ENCODE assay signal across 8 cellular contexts in the genomic region with DNA sequence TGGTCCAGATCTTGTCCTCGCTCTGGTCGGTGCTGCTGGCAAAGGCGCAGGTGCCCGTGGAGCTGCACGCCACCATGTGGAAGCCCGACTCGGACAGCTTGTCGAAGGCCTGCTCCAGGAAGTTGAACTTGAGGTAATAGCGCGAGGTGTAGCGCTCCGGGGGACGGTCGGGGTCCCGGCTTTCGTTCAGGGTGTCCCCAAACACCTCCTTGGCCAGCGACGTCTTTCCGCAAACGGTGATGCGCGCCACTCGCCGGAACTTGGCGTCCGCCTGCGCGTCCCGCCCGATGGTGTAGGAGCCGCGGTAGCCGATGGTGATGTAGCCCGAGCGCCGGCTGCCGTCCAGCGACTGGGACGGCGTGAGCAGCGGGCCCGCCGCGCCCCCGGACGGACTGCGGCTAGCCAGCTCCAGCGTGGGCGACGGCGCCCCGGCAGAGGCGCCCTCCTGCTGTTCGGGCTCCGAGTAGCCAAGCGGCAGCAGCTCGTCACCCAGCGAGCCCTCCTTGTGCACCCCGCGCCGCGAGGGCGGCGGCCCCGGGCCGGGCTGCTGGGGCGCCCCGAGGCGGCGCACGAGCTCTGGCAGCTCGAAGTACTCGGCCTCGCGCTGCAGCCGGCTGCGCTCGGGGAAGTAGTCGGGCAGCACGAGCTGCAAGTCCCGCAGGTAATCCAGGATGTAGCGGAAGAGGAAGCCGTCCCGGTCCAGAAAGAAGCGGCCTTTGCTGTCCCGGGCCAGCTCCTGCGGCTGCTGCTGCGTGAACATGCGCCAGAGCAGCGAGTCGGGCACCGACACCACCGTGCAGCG. TPM values are rescaled to one million over a fixed set of nuclear protein-coding genes. Genes with fewer than 3 reads are reported as not detected.
DNase-seq lines count a peak whose midpoint lies in the region; ATAC-seq and TF ChIP-seq lines count a peak whose summit lies in the region.

No MANE protein-coding gene starts in this region.

- no peaks in the 10 kb centered on the region for H3K9me2 ChIP-seq in PC-3 (replicated peaks; ENCODE audit: low read length)

- POLR2A ChIA-PET in PC-3 (lab: Charles Lee; ENCODE audit: unreplicated experiment), result interaction anchor here (0.6 kb wide), 1 partner anchor 217 kb away, joined by 6 read pairs; no protein-coding TSS in a partner anchor

- H2AFZ ChIP-seq in PC-3 (ENCODE audit: low read length), result peak overlapping the region; percentile 92
- peak overlapping the region; percentile 99 for H2AFZ ChIP-seq in neural progenitor cell (replicated peaks)

- ATAC-seq in GM19328 (IDR thresholded peaks at IDR 0.05; ENCODE audit: unreplicated experiment), result peak; percentile 43
- ATAC-seq in HG03442 (IDR thresholded peaks at IDR 0.05; ENCODE audit: unreplicated experiment), result peak; percentile 33
- peak; percentile 57 for ATAC-seq in PC-3

- peak; percentile 82 for DNase-seq in CD1c-positive myeloid dendritic cell (ENCODE audit: extremely low spot score)
- peak; percentile 51 for DNase-seq in PC-3
- DNase-seq in activated effector memory CD4-positive, alpha-beta T cell treated with Interleukin-2 at 50 U/mL for 16 hours, result peak; percentile 51
- peak; percentile 76 for DNase-seq in fibroblast of the aortic adventitia (ENCODE audit: low read depth)
- peak; percentile 79 for DNase-seq in neural progenitor cell (ENCODE audit: low spot score)
- peak; percentile 83 for DNase-seq in testis

- H3K9me3 ChIP-seq in PC-3 (ENCODE audit: low read length) (no peaks in the 10 kb centered on the region), neural progenitor cell (ENCODE audit: low read depth) (no peaks in the 10 kb centered on the region), testis (no peaks in the 10 kb centered on the region)

- H3K4me3 Mint-ChIP-seq in neural progenitor cell, result peak overlapping the region; percentile 91

- H3F3A ChIP-seq in PC-3 (ENCODE audit: low read length, unreplicated experiment), result no peaks in the 10 kb centered on the region
- peaks cover 25% of the 10 kb centered on the region for H3F3A ChIP-seq in neural progenitor cell (ENCODE audit: low read depth)

- CTCF ChIA-PET in PC-3 (lab: Charles Lee), result interaction anchor here (0.5 to 1.6 kb wide), 4 partner anchors 14 to 217 kb away, joined by 4 to 9 read pairs (median 6); no protein-coding TSS in a partner anchor

- H3K9ac ChIP-seq in PC-3 (ENCODE audit: low read length) (peak overlapping the region; percentile 66), neural progenitor cell (no peak overlapping the region)

- H3K27me3 Mint-ChIP-seq in neural progenitor cell (ENCODE audit: insufficient read depth, low read depth), result peaks cover 20% of the 10 kb centered on the region

- H3K4me1 ChIP-seq in PC-3 (ENCODE audit: insufficient read depth, low read length), result peaks cover 14% of the 10 kb centered on the region; the same call in 1 of the 2 replicates
- H3K4me1 ChIP-seq in neural progenitor cell, result peaks cover 14% of the 10 kb centered on the region
- H3K4me1 ChIP-seq in testis, result peaks cover 7% of the 10 kb centered on the region

- 0% methylated on average over 25 to 76 of the region's 94 CpGs for WGBS in testis, 2 donors

- H3K27ac Mint-ChIP-seq in neural progenitor cell, result peak overlapping the region; percentile 21

- peak overlapping the region; percentile 80 for H3K4me3 ChIP-seq in PC-3 (ENCODE audit: low read length)
- H3K4me3 ChIP-seq in fibroblast of the aortic adventitia (ENCODE audit: low read depth, low read length), result peak overlapping the region; percentile 95
- H3K4me3 ChIP-seq in neural progenitor cell, result peak overlapping the region; percentile 68
- peak overlapping the region; percentile 84 to 87 for H3K4me3 ChIP-seq in testis

- H3K79me2 ChIP-seq in PC-3 (ENCODE audit: low read length) (peaks cover 15% of the 10 kb centered on the region), neural progenitor cell (ENCODE audit: low read depth) (no peaks in the 10 kb centered on the region)

- H3K4me1 Mint-ChIP-seq in neural progenitor cell, result peaks cover 18% of the 10 kb centered on the region

- TF ChIP-seq CTCF in PC-3 (conservative IDR thresholded peaks at IDR 0.05; ENCODE audit: low read depth, low read length), result peak; percentile 46
- TF ChIP-seq CTCF in fibroblast of the aortic adventitia (IDR thresholded peaks at IDR 0.05; ENCODE audit: insufficient read depth, low read length), result peak; percentile 50
- TF ChIP-seq CTCF in neural progenitor cell (IDR thresholded peaks at IDR 0.05), result peak; percentile 18
- peak in 1 of 3 experiments; percentile 33 for TF ChIP-seq CTCF in testis (IDR thresholded peaks at IDR 0.05)

- H3K4me2 ChIP-seq in PC-3 (ENCODE audit: low read length) (peak overlapping the region; percentile 95), neural progenitor cell (peak overlapping the region; percentile 99)

- H3K27ac ChIP-seq in PC-3 (ENCODE audit: low read length), result peak overlapping the region; percentile 34; the same call in 1 of the 2 replicates
- H3K27ac ChIP-seq in neural progenitor cell, result no peak overlapping the region
- peak overlapping the region; percentile 89 to 94 for H3K27ac ChIP-seq in testis

- intact Hi-C loops in PC-3 (cut with micrococcal nuclease), result loop anchor here (1.0 kb wide), 2 partner anchors 63 to 115 kb away; no protein-coding TSS in a partner anchor
- intact Hi-C loops in testis (cut with DNase I; ENCODE audit: low total_unique reads), result no loop called here

- TF ChIP-seq POLR2A in testis (IDR thresholded peaks at IDR 0.05), result no peak

- no TSS peak for BruUV-seq in PC-3 (replicated peaks; lab: Mats Ljungman, UMichigan)

- H3K36me3 Mint-ChIP-seq in neural progenitor cell, result no peaks in the 10 kb centered on the region

- H4K20me1 ChIP-seq in PC-3 (ENCODE audit: low read length) (no peaks in the 10 kb centered on the region), neural progenitor cell (ENCODE audit: low read depth) (peaks cover 4% of the 10 kb centered on the region)

- H3K9me3 Mint-ChIP-seq in neural progenitor cell, result no peaks in the 10 kb centered on the region

- no peaks in the 10 kb centered on the region for H3K27me3 ChIP-seq in PC-3 (ENCODE audit: low read length)
- peaks cover 73% of the 10 kb centered on the region for H3K27me3 ChIP-seq in neural progenitor cell
- no peaks in the 10 kb centered on the region for H3K27me3 ChIP-seq in testis

- H3K36me3 ChIP-seq in PC-3 (ENCODE audit: low read depth, low read length), result no peaks in the 10 kb centered on the region
- no peaks in the 10 kb centered on the region for H3K36me3 ChIP-seq in neural progenitor cell
- H3K36me3 ChIP-seq in testis (ENCODE audit: low read depth, missing control alignments), result no peaks in the 10 kb centered on the region

RNA-seq across cellular contexts. Expression of a gene that starts 0.8 kb away (rescaled TPM):
- total RNA-seq in PC-3 (2014; rRNA removed), result 7.0 and 7.8 TPM in 2 replicates
- 62.6 and 176 TPM in 2 replicates for total RNA-seq in fibroblast of the aortic adventitia (ENCODE audit: low replicate concordance)
- 1.9 TPM in 2 replicates for total RNA-seq in neural progenitor cell (ENCODE audit: low replicate concordance)
- 100 to 1,000 TPM in 1 of 2 donors, 10 to 100 TPM in 1; 86.8 to 127 TPM for total RNA-seq in testis
- 63.9 TPM for polyA plus RNA-seq in testis (ENCODE audit: insufficient read depth, low read depth, low replicate concordance)
